Comparison of ENCODE assay signal across 9 cellular contexts in the genomic region with DNA sequence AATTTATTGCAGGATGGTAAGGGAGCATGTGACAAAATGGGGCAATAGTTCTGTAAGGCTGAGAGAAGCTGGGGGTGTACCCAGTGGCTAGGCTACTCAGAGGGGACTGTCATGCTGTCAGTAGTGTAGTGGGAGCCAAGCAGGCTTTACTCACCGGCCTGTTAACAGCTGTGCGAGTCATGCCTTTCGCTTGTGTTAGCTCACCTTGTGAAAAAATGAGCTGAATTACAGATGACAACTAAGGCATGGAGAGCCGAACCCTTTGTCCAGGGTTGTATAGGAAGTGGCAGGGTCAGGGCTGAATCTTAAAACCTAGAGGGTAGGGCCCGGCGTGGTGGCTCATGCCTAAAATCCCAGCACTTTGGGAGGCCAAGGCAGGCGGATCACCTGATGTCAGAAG. TPM values are rescaled to one million over a fixed set of nuclear protein-coding genes. Genes with fewer than 3 reads are reported as not detected.
DNase-seq lines count a peak whose midpoint lies in the region; ATAC-seq and TF ChIP-seq lines count a peak whose summit lies in the region.
"Had no signal": no experiment of that assay in that cellular context is flagged by ENCODE, and none has a peak within 500 bp of the region (broad histone marks: within the 10 kb centered on the region; RNA-seq: fewer than 3 reads in every experiment).

No MANE protein-coding gene starts in this region.

- H3K36me3 ChIP-seq in esophagus muscularis mucosa (peaks cover 0 to 73% (median 49%) of the 10 kb centered on the region in 4 donors), spleen (peaks cover under 1 to 73% (median 29%) of the 10 kb centered on the region in 6 donors)

- peaks cover 25% of the 10 kb centered on the region for H3K36me3 Mint-ChIP-seq in WTC11

- peak overlapping the region; percentile 22 for H3K27ac ChIP-seq in HL-60 (replicated peaks)
- H3K27ac ChIP-seq in esophagus muscularis mucosa (replicated peaks in 1 of 4) = peak overlapping the region in 3 of 4 donors; percentile 22 to 54 (median 25)
- H3K27ac ChIP-seq in spleen = peak overlapping the region; percentile 69 to 95 (median 84)
- H3K27ac ChIP-seq: SJSA1 had no signal

- DNase-seq in HL-60 (ENCODE audit: low read depth in 1 of 2, low spot score in 1 of 2) (peak in 1 of 2 experiments; percentile 36), WTC11 (ENCODE audit: low spot score) (no peak), esophagus muscularis mucosa (ENCODE audit: extremely low spot score) (no peak), spleen (no peak), DMS153 (lab: John Stamatoyannopoulos, UW) (no peak), NCI-H1694 treated with DMSO at 0.1 percent for 48 hours (lab: John Stamatoyannopoulos, UW) (no peak)

- H3K4me3 ChIP-seq in HL-60 (replicated peaks; ENCODE audit: insufficient read depth, low read length) (no peak overlapping the region), esophagus muscularis mucosa (no peak overlapping the region), spleen (no peak overlapping the region)
- H3K4me3 ChIP-seq: SJSA1 had no signal

- H3K9me3 Mint-ChIP-seq in WTC11 = no peaks in the 10 kb centered on the region

- TF ChIP-seq CTCF in HL-60 (IDR thresholded peaks at IDR 0.05; ENCODE audit: insufficient read depth, low read length) (no peak), WTC11 (IDR thresholded peaks at IDR 0.05) (no peak), esophagus muscularis mucosa (IDR thresholded peaks at IDR 0.05) (no peak), spleen (IDR thresholded peaks at IDR 0.05 in 8 of 11, conservative IDR thresholded peaks at IDR 0.05 in 3 of 11) (no peak)

- H3K9me3 ChIP-seq in esophagus muscularis mucosa (no peaks in the 10 kb centered on the region), spleen (no peaks in the 10 kb centered on the region)
- H3K9me3 ChIP-seq: SJSA1 had no signal

- H3K4me1 Mint-ChIP-seq in WTC11 = peaks cover 27% of the 10 kb centered on the region

- ATAC-seq in WTC11 = no peak
- ATAC-seq in HG03442 (IDR thresholded peaks at IDR 0.05; ENCODE audit: unreplicated experiment) = no peak
- no peak for ATAC-seq in HG03378 (IDR thresholded peaks at IDR 0.05; ENCODE audit: unreplicated experiment)

- TF ChIP-seq EP300 in esophagus muscularis mucosa (IDR thresholded peaks at IDR 0.05) = no peak

- 79% methylated on average over 7 of the region's 7 CpGs for WGBS in esophagus muscularis mucosa
- whole genome bisulfite sequencing in spleen, 5 donors = 48 to 77% (median 68%) methylated on average over 7 of the region's 7 CpGs

- intact Hi-C loops in esophagus muscularis mucosa (cut with DNase I) (no loop called here), spleen (cut with DNase I; ENCODE audit: low total_unique reads) (no loop called here)

- no peaks in the 10 kb centered on the region for H3K27me3 Mint-ChIP-seq in WTC11 (ENCODE audit: low read depth)

- POLR2A ChIA-PET in WTC11 (lab: Charles Lee) = interaction anchor here (0.6 to 1.5 kb wide), 2 partner anchors 32 to 149 kb away, joined by 3 to 5 read pairs; no protein-coding TSS in a partner anchor

- no peak for TF ChIP-seq POLR2A in esophagus muscularis mucosa (IDR thresholded peaks at IDR 0.05; ENCODE audit: low read depth)
- no peak for TF ChIP-seq POLR2A in spleen (IDR thresholded peaks at IDR 0.05)

- H3K27ac Mint-ChIP-seq in WTC11 = peak overlapping the region; percentile 85

- peaks cover 72 to 95% (median 90%) of the 10 kb centered on the region in 4 donors for H3K4me1 ChIP-seq in esophagus muscularis mucosa
- H3K4me1 ChIP-seq in spleen = peaks cover 86 to 100% (median 100%) of the 10 kb centered on the region in 6 donors

- CTCF ChIA-PET in WTC11 (lab: Charles Lee) = interaction anchor here (1.8 to 3.8 kb wide), 4 partner anchors 8 to 47 kb away, joined by 7 to 38 read pairs (median 12); no protein-coding TSS in a partner anchor

- no peak overlapping the region for H3K4me3 Mint-ChIP-seq in WTC11

- H3K27me3 ChIP-seq in HL-60 (ENCODE audit: insufficient read depth, poor library complexity, severe bottlenecking) = no peaks in the 10 kb centered on the region
- H3K27me3 ChIP-seq in esophagus muscularis mucosa = no peaks in the 10 kb centered on the region
- no peaks in the 10 kb centered on the region for H3K27me3 ChIP-seq in spleen (replicated peaks in 1 of 7)
- H3K27me3 ChIP-seq: SJSA1 had no signal

TF ChIP-seq in WTC11, 78 proteins besides CTCF, POLR2A, EP300 and RAD21:
- TF ChIP-seq, protein P1, sequence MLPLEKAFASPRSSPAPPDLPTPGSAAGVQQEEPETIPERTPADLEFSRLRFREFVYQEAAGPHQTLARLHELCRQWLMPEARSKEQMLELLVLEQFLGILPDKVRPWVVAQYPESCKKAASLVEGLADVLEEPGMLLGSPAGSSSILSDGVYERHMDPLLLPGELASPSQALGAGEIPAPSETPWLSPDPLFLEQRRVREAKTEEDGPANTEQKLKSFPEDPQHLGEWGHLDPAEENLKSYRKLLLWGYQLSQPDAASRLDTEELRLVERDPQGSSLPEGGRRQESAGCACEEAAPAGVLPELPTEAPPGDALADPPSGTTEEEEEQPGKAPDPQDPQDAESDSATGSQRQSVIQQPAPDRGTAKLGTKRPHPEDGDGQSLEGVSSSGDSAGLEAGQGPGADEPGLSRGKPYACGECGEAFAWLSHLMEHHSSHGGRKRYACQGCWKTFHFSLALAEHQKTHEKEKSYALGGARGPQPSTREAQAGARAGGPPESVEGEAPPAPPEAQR (CRISPR knock-in tag; IDR thresholded peaks at IDR 0.05) = no peak
- TF ChIP-seq OVOL2 (CRISPR knock-in tag; IDR thresholded peaks at IDR 0.05; ENCODE audit: borderline replicate concordance) (no peak), ELF4 (CRISPR knock-in tag; IDR thresholded peaks at IDR 0.05; ENCODE audit: low read depth) (no peak), NR1H2 (CRISPR knock-in tag; IDR thresholded peaks at IDR 0.05) (no peak), RELA (CRISPR knock-in tag; IDR thresholded peaks at IDR 0.05; ENCODE audit: borderline replicate concordance) (no peak), FOXJ3 (CRISPR knock-in tag; IDR thresholded peaks at IDR 0.05; ENCODE audit: borderline replicate concordance) (no peak), ZNF423 (CRISPR knock-in tag; IDR thresholded peaks at IDR 0.05) (no peak), NFE2L1 (CRISPR knock-in tag; IDR thresholded peaks at IDR 0.05) (no peak)
- TF ChIP-seq, protein P2, sequence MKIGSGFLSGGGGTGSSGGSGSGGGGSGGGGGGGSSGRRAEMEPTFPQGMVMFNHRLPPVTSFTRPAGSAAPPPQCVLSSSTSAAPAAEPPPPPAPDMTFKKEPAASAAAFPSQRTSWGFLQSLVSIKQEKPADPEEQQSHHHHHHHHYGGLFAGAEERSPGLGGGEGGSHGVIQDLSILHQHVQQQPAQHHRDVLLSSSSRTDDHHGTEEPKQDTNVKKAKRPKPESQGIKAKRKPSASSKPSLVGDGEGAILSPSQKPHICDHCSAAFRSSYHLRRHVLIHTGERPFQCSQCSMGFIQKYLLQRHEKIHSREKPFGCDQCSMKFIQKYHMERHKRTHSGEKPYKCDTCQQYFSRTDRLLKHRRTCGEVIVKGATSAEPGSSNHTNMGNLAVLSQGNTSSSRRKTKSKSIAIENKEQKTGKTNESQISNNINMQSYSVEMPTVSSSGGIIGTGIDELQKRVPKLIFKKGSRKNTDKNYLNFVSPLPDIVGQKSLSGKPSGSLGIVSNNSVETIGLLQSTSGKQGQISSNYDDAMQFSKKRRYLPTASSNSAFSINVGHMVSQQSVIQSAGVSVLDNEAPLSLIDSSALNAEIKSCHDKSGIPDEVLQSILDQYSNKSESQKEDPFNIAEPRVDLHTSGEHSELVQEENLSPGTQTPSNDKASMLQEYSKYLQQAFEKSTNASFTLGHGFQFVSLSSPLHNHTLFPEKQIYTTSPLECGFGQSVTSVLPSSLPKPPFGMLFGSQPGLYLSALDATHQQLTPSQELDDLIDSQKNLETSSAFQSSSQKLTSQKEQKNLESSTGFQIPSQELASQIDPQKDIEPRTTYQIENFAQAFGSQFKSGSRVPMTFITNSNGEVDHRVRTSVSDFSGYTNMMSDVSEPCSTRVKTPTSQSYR (CRISPR knock-in tag; IDR thresholded peaks at IDR 0.05) = no peak
- TF ChIP-seq, protein P3, sequence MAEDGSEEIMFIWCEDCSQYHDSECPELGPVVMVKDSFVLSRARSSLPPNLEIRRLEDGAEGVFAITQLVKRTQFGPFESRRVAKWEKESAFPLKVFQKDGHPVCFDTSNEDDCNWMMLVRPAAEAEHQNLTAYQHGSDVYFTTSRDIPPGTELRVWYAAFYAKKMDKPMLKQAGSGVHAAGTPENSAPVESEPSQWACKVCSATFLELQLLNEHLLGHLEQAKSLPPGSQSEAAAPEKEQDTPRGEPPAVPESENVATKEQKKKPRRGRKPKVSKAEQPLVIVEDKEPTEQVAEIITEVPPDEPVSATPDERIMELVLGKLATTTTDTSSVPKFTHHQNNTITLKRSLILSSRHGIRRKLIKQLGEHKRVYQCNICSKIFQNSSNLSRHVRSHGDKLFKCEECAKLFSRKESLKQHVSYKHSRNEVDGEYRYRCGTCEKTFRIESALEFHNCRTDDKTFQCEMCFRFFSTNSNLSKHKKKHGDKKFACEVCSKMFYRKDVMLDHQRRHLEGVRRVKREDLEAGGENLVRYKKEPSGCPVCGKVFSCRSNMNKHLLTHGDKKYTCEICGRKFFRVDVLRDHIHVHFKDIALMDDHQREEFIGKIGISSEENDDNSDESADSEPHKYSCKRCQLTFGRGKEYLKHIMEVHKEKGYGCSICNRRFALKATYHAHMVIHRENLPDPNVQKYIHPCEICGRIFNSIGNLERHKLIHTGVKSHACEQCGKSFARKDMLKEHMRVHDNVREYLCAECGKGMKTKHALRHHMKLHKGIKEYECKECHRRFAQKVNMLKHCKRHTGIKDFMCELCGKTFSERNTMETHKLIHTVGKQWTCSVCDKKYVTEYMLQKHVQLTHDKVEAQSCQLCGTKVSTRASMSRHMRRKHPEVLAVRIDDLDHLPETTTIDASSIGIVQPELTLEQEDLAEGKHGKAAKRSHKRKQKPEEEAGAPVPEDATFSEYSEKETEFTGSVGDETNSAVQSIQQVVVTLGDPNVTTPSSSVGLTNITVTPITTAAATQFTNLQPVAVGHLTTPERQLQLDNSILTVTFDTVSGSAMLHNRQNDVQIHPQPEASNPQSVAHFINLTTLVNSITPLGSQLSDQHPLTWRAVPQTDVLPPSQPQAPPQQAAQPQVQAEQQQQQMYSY (CRISPR knock-in tag; IDR thresholded peaks at IDR 0.05) = no peak
- TF ChIP-seq, protein P4, sequence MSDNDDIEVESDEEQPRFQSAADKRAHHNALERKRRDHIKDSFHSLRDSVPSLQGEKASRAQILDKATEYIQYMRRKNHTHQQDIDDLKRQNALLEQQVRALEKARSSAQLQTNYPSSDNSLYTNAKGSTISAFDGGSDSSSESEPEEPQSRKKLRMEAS (CRISPR knock-in tag; IDR thresholded peaks at IDR 0.05) = no peak
TF ChIP-seq in WTC11: peak in this region for 0.

RNA-seq across cellular contexts. Expression of a gene that starts 37.9 kb away (rescaled TPM):
- 20.5 to 31.8 TPM (median 20.7 TPM) in 3 replicates for total RNA-seq in WTC11 (2021)
- 10 to 100 TPM; 24.9 to 49.4 (median 41.8) TPM for total RNA-seq in esophagus muscularis mucosa
- total RNA-seq in spleen = 100 to 1,000 TPM in 1 of 7 donors, 10 to 100 TPM in 6; 72.6 to 105 (median 88.3) TPM
- 10 to 100 TPM; 11.5 to 25.5 (median 12.0) TPM for polyA plus RNA-seq in spleen

Comparison
In these comparisons a context has a peak if more than half of its experiments do, and no peak if none do; other contexts are left out.
1. H3K27ac ChIP-seq: peak in every context shown above with its lines; median percentile 84 in spleen; 25 in esophagus muscularis mucosa; 22 in HL-60.